6 cellular contexts compared by ENCODE assay signal in the genomic region with DNA sequence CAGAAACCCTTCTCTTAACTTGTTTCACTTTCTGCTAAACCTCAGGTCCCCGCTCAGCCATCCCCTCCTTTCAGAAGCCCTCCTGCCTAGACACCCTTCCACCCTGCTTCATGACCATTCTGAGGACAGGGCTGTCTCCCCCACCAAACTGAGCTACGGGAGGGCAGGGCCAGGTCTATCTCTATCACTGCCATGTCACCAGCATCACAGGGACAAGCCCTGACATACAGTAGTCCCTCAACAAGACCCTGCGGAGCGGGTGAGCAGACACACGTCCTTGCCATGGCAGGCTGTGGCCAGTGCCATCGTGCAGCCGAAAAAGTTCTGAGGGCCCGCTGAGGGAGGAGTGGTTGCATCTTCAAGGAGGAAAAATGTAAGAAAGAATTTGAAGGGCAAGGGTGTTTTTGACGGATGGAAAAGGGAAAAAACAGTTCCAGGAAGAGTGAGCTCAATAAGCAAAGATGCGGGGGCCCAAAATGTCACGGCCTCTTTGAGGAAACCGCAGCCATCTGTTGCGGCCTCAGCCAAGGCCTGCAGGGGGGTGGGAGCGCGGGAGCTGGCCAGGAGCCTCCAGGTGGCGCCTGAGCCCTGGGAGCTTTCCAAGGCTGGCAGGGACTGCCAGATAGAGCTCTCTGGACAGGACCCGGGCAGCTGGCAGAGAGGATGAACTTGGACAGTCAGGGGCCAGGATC. TPM values are rescaled to one million over a fixed set of nuclear protein-coding genes. Genes with fewer than 3 reads are reported as not detected.
DNase-seq lines count a peak whose midpoint lies in the region; ATAC-seq and TF ChIP-seq lines count a peak whose summit lies in the region.

No MANE protein-coding gene starts in this region.

- H3K4me3 Mint-ChIP-seq in stimulated activated naive CD8-positive, alpha-beta T cell treated with anti-CD3 and anti-CD28 coated beads, Interleukin-15, amount 100 ng/mL, for 72 hours: peak overlapping the region; percentile 83 to 84

- H3K9me3 Mint-ChIP-seq in stimulated activated naive CD8-positive, alpha-beta T cell treated with anti-CD3 and anti-CD28 coated beads, Interleukin-15, amount 100 ng/mL, for 72 hours: no peaks in the 10 kb centered on the region

- peaks cover 7% of the 10 kb centered on the region for H3F3A ChIP-seq in SK-N-SH (replicated peaks; ENCODE audit: insufficient read depth)

- peak; percentile 50 for ATAC-seq in stimulated activated naive CD8-positive, alpha-beta T cell treated with anti-CD3 and anti-CD28 coated beads, Interleukin-15, amount 100 ng/mL, for 72 hours

- H3K27me3 Mint-ChIP-seq in stimulated activated naive CD8-positive, alpha-beta T cell treated with anti-CD3 and anti-CD28 coated beads, Interleukin-15, amount 100 ng/mL, for 72 hours: no peaks in the 10 kb centered on the region

- in situ Hi-C loops in HAP-1 (cut with MboI; ENCODE audit: low sequenced_read_pairs): no loop called here

- H3K4me1 Mint-ChIP-seq in stimulated activated naive CD8-positive, alpha-beta T cell treated with anti-CD3 and anti-CD28 coated beads, Interleukin-15, amount 100 ng/mL, for 72 hours: peaks cover 88% of the 10 kb centered on the region

- no peaks in the 10 kb centered on the region for H4K20me1 ChIP-seq in SK-N-SH (ENCODE audit: insufficient read depth)

- no peak; a peak in 1 of 4 replicates for TF ChIP-seq EP300 in SK-N-SH (IDR thresholded peaks at IDR 0.05; ENCODE audit: borderline replicate concordance in 1 of 2, low read depth in 1 of 2, low read length in 1 of 2)

- CTCF ChIA-PET in SK-N-SH (lab: Yijun Ruan, JAX): interaction anchor here (0.8 to 23.7 kb wide), 13 partner anchors 13 to 247 kb away, joined by 3 to 471 read pairs (median 5); a partner anchor contains a TSS

- no peak overlapping the region for H3K9ac ChIP-seq in SK-N-SH

- DNase-seq in HAP-1 (ENCODE audit: low spot score in 2 of 2) (peak; percentile 33 to 79), SK-N-SH (peak; percentile 90), fibroblast of the aortic adventitia (ENCODE audit: low read depth) (peak; percentile 59), NOMO-1 treated with dmso at 0.1 percent for 144 hours (lab: John Stamatoyannopoulos, UW; ENCODE audit: unreplicated experiment) (no peak)
- peak in 1 of 2 donors; percentile 75 for DNase-seq in stimulated activated naive CD8-positive, alpha-beta T cell treated with anti-CD3 and anti-CD28 coated beads, Interleukin-15, amount 100 ng/mL, for 72 hours

- no peaks in the 10 kb centered on the region for H3K27me3 ChIP-seq in HAP-1 (ENCODE audit: low read depth)
- H3K27me3 ChIP-seq in SK-N-SH (ENCODE audit: insufficient read depth): no peaks in the 10 kb centered on the region

- no peak overlapping the region for H3K4me2 ChIP-seq in SK-N-SH

- POLR2A ChIA-PET in SK-N-SH (lab: Yijun Ruan, JAX): interaction anchor here (1.0 to 2.8 kb wide), 5 partner anchors 12 to 45 kb away, joined by 3 to 40 read pairs (median 11); a partner anchor contains a TSS

- H3K79me2 ChIP-seq in SK-N-SH (ENCODE audit: insufficient read depth): no peaks in the 10 kb centered on the region

- TF ChIP-seq CTCF in 22Rv1 (IDR thresholded peaks at IDR 0.05) (peak; percentile 81), SK-N-SH (IDR thresholded peaks at IDR 0.05) (peak; percentile 60), fibroblast of the aortic adventitia (IDR thresholded peaks at IDR 0.05; ENCODE audit: insufficient read depth, low read length) (peak; percentile 29)

- H3K36me3 ChIP-seq in HAP-1 (replicated peaks) (no peaks in the 10 kb centered on the region), SK-N-SH (replicated peaks in 1 of 2; ENCODE audit: control insufficient read depth in 1 of 2, insufficient read depth in 2 of 2, low read length in 1 of 2) (no peaks in the 10 kb centered on the region)

- H3K4me1 ChIP-seq in HAP-1 (peaks cover 3% of the 10 kb centered on the region), SK-N-SH (ENCODE audit: control insufficient read depth in 1 of 2, insufficient read depth in 2 of 2, low read depth in 1 of 2, low read length in 1 of 2) (peaks cover 4 to 44% of the 10 kb centered on the region in 2 experiments; a peak in 3 of 4 replicates)

- H2AFZ ChIP-seq in SK-N-SH (ENCODE audit: low read depth): no peak overlapping the region

- 51% methylated on average over 16 of the region's 17 CpGs for WGBS in SK-N-SH (ENCODE audit: low lambda C conversion rate)

- H3K4me3 ChIP-seq in HAP-1: no peak overlapping the region
- H3K4me3 ChIP-seq in SK-N-SH (ENCODE audit: low read depth in 2 of 2, low read length in 1 of 2): no peak overlapping the region
- H3K4me3 ChIP-seq in fibroblast of the aortic adventitia (ENCODE audit: low read depth, low read length): no peak overlapping the region

- H3K9me2 ChIP-seq in SK-N-SH: no peaks in the 10 kb centered on the region

- TF ChIP-seq RAD21 in SK-N-SH (IDR thresholded peaks at IDR 0.05; ENCODE audit: low read length): peak; percentile 84

- H3K27ac Mint-ChIP-seq in stimulated activated naive CD8-positive, alpha-beta T cell treated with anti-CD3 and anti-CD28 coated beads, Interleukin-15, amount 100 ng/mL, for 72 hours: peak overlapping the region; percentile 90 to 92

- no peak overlapping the region for H3K27ac ChIP-seq in 22Rv1
- peak overlapping the region in 1 of 2 experiments; percentile 91; a peak in 2 of 4 replicates for H3K27ac ChIP-seq in SK-N-SH (ENCODE audit: low read depth in 2 of 2, low read length in 1 of 2)

- H3K9me3 ChIP-seq in HAP-1: no peaks in the 10 kb centered on the region
- H3K9me3 ChIP-seq in SK-N-SH: no peaks in the 10 kb centered on the region

TF ChIP-seq in SK-N-SH, 30 proteins besides CTCF, POLR2A, EP300 and RAD21 (continues in another document):
- TF ChIP-seq NFIC (IDR thresholded peaks at IDR 0.05; ENCODE audit: borderline replicate concordance) (peak; percentile 54; the same call in 1 of the 2 replicates), YY1 (IDR thresholded peaks at IDR 0.05; ENCODE audit: low read depth) (no peak), TCF12 (IDR thresholded peaks at IDR 0.05) (peak; percentile 59), MXI1 (IDR thresholded peaks at IDR 0.05; ENCODE audit: low read depth, low read length) (0 out of 2 replicates have a peak, but pooled peaks have one; percentile 11), FOSL2 (IDR thresholded peaks at IDR 0.05; ENCODE audit: borderline replicate concordance, low read depth) (no peak), TAF1 (IDR thresholded peaks at IDR 0.05; ENCODE audit: borderline replicate concordance, low read depth, low read length) (no peak), CHD2 (IDR thresholded peaks at IDR 0.05; ENCODE audit: low read length, partially characterized antibody) (peak; percentile 14), SMC3 (IDR thresholded peaks at IDR 0.05; ENCODE audit: low read depth, low read length) (peak; percentile 92), RCOR1 (IDR thresholded peaks at IDR 0.05; ENCODE audit: low read length) (peak; percentile 67; the same call in 1 of the 2 replicates)
- TF ChIP-seq, protein P1, sequence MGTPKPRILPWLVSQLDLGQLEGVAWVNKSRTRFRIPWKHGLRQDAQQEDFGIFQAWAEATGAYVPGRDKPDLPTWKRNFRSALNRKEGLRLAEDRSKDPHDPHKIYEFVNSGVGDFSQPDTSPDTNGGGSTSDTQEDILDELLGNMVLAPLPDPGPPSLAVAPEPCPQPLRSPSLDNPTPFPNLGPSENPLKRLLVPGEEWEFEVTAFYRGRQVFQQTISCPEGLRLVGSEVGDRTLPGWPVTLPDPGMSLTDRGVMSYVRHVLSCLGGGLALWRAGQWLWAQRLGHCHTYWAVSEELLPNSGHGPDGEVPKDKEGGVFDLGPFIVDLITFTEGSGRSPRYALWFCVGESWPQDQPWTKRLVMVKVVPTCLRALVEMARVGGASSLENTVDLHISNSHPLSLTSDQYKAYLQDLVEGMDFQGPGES (IDR thresholded peaks at IDR 0.05; ENCODE audit: low read depth, low read length): no peak

RNA-seq across cellular contexts. Expression of a gene that starts 8.1 kb away (rescaled TPM):
- polyA plus RNA-seq in SK-N-SH (2012; rRNA removed): 2.5 and 3.3 TPM in 2 replicates
- 1.0 and 1.6 TPM in 2 replicates for polyA plus RNA-seq in SK-N-SH (2012; cell fraction: cytosol; rRNA removed)
- 9.5 and 11.9 TPM in 2 replicates for polyA plus RNA-seq in SK-N-SH (2012; cell fraction: nucleus; rRNA removed)
- 11.4 and 23.2 TPM in 2 replicates for total RNA-seq in fibroblast of the aortic adventitia (ENCODE audit: low replicate concordance)

RNA-seq across cellular contexts. Expression of a gene that starts 15.6 kb away (rescaled TPM):
- polyA plus RNA-seq in SK-N-SH (2012; rRNA removed): 445 and 495 TPM in 2 replicates
- polyA plus RNA-seq in SK-N-SH (2012; cell fraction: cytosol; rRNA removed): 552 and 634 TPM in 2 replicates
- 207 and 230 TPM in 2 replicates for polyA plus RNA-seq in SK-N-SH (2012; cell fraction: nucleus; rRNA removed)
- total RNA-seq in fibroblast of the aortic adventitia (ENCODE audit: low replicate concordance): 112 and 210 TPM in 2 replicates

RNA-seq across cellular contexts. Expression of a gene that starts 19.2 kb away (rescaled TPM):
- not detected in 2 replicates for polyA plus RNA-seq in SK-N-SH (2012; rRNA removed)
- polyA plus RNA-seq in SK-N-SH (2012; cell fraction: cytosol; rRNA removed): not detected in 2 replicates
- not detected in 2 replicates for polyA plus RNA-seq in SK-N-SH (2012; cell fraction: nucleus; rRNA removed)
- not detected in 2 replicates for total RNA-seq in fibroblast of the aortic adventitia (ENCODE audit: low replicate concordance)

RNA-seq across cellular contexts. Expression of a gene that starts 44.2 kb away (rescaled TPM):
- 9.5 and 10.6 TPM in 2 replicates for polyA plus RNA-seq in SK-N-SH (2012; rRNA removed)
- 6.9 and 8.6 TPM in 2 replicates for polyA plus RNA-seq in SK-N-SH (2012; cell fraction: cytosol; rRNA removed)
- 7.0 and 8.3 TPM in 2 replicates for polyA plus RNA-seq in SK-N-SH (2012; cell fraction: nucleus; rRNA removed)
- 5.1 and 17.5 TPM in 2 replicates for total RNA-seq in fibroblast of the aortic adventitia (ENCODE audit: low replicate concordance)

Comparison
In these comparisons a context has a peak if more than half of its experiments do, and no peak if none do; other contexts are left out.
1. CTCF ChIP-seq: peak in every context shown above with its lines; median percentile 81 in 22Rv1; 60 in SK-N-SH; 29 in fibroblast of the aortic adventitia.